In the genomic region with DNA sequence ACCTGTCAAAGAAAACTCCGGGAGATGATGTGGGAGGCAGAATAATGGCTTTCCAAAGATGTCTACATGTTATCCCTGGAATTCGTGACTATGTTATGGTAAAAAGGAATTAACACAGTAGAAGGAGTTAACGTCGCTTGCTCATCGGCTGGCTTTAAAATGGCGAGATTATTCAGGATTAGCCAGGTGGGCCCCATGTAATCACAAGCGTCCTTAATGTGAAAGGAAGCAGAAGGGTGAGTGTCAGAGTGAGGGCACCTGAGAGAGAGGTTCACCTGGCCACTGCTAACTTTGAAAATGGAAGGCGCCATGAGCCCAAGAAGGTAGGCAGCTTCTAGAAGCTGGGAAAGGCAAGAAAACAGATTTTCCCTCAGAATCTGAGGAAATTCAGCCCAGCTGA, we compare ENCODE assay signal across 27 cellular contexts.
"Had no signal": no experiment of that assay in that cellular context is flagged by ENCODE, and none has a peak within 500 bp of the region (broad histone marks: within the 10 kb centered on the region; RNA-seq: fewer than 3 reads in every experiment).

No MANE protein-coding gene starts in this region.

- H3K27ac ChIP-seq: adrenal gland, ascending aorta, breast epithelium, cardiac muscle cell, colonic mucosa had no signal

- H3K9me3 ChIP-seq: adrenal gland, ascending aorta, colonic mucosa had no signal

- H3K4me1 Mint-ChIP-seq: activated B cell treated with CpG ODN at 0.5 μM for 24 hours; activated CD4-positive, alpha-beta T cell treated with anti-CD3 and anti-CD28 coated beads, Interleukin-2, amount 10 ng/mL, durations not matched to agents 24 days and 14 days; activated CD8-positive, alpha-beta memory T cell treated with anti-CD3 and anti-CD28 coated beads, Interleukin-2, amount 10 ng/mL, durations not matched to agents 7 days and 5 days; activated naive CD4-positive, alpha-beta T cell treated with anti-CD3 and anti-CD28 coated beads, Interleukin-2, amount 50 U/mL, for 24 hours; activated naive CD8-positive, alpha-beta T cell treated with anti-CD3 and anti-CD28 coated beads for 36 hours; activated naive CD8-positive, alpha-beta T cell treated with anti-CD3 and anti-CD28 coated beads, Interleukin-2, amount 50 U/mL, for 24 hours; brain had no signal

- H3K36me3 Mint-ChIP-seq: activated CD4-positive, alpha-beta memory T cell treated with anti-CD3 and anti-CD28 coated beads for 36 hours; activated CD8-positive, alpha-beta memory T cell treated with anti-CD3 and anti-CD28 coated beads, Interleukin-2, amount 10 ng/mL, durations not matched to agents 7 days and 5 days; activated naive CD4-positive, alpha-beta T cell treated with anti-CD3 and anti-CD28 coated beads, Interleukin-2, amount 50 U/mL, for 24 hours; activated naive CD8-positive, alpha-beta T cell treated with anti-CD3 and anti-CD28 coated beads for 36 hours; brain had no signal

- H3K27ac Mint-ChIP-seq: activated B cell treated with CpG ODN at 0.5 μM for 24 hours; activated CD4-positive, alpha-beta memory T cell treated with anti-CD3 and anti-CD28 coated beads for 36 hours; activated CD4-positive, alpha-beta T cell treated with anti-CD3 and anti-CD28 coated beads, Interleukin-2, amount 10 ng/mL, durations not matched to agents 24 days and 14 days; activated CD8-positive, alpha-beta memory T cell treated with anti-CD3 and anti-CD28 coated beads, Interleukin-2, amount 10 ng/mL, durations not matched to agents 7 days and 5 days; activated CD8-positive, alpha-beta T cell treated with anti-CD3 and anti-CD28 coated beads, Interleukin-2, amount 10 ng/mL, durations not matched to agents 7 days and 5 days; activated naive CD4-positive, alpha-beta T cell treated with anti-CD3 and anti-CD28 coated beads for 36 hours; activated naive CD4-positive, alpha-beta T cell treated with anti-CD3 and anti-CD28 coated beads, Interleukin-2, amount 50 U/mL, for 24 hours; activated naive CD8-positive, alpha-beta T cell treated with anti-CD3 and anti-CD28 coated beads for 36 hours; activated naive CD8-positive, alpha-beta T cell treated with anti-CD3 and anti-CD28 coated beads, Interleukin-2, amount 50 U/mL, for 24 hours; activated T-helper 1 cell treated with anti-CD3 and anti-CD28 coated beads, Interleukin-12 subunit alpha, Interleukin-12 subunit beta, Interleukin-2, Interleukin-4 antibody, amounts not matched to agents 30 ng/mL and 10 ng/mL and 1 ng/mL, durations not matched to agents 14 hours and 24 hours and 36 hours; activated T-helper 2 cell treated with anti-CD3 and anti-CD28 coated beads, Interferon-gamma antibody, Interleukin-2, Interleukin-4, amounts not matched to agents 10 μg/mL and 5 μg/mL and 100 μg/mL, durations not matched to agents 14 hours and 24 hours and 36 hours; brain had no signal

- H3K4me3 Mint-ChIP-seq: activated B cell treated with CpG ODN at 0.5 μM for 24 hours; activated CD4-positive, alpha-beta memory T cell treated with anti-CD3 and anti-CD28 coated beads for 36 hours; activated CD4-positive, alpha-beta T cell treated with anti-CD3 and anti-CD28 coated beads, Interleukin-2, amount 10 ng/mL, durations not matched to agents 24 days and 14 days; activated CD8-positive, alpha-beta memory T cell treated with anti-CD3 and anti-CD28 coated beads, Interleukin-2, amount 10 ng/mL, durations not matched to agents 7 days and 5 days; activated CD8-positive, alpha-beta T cell treated with anti-CD3 and anti-CD28 coated beads, Interleukin-2, amount 10 ng/mL, durations not matched to agents 7 days and 5 days; activated naive CD4-positive, alpha-beta T cell treated with anti-CD3 and anti-CD28 coated beads for 36 hours; activated naive CD4-positive, alpha-beta T cell treated with anti-CD3 and anti-CD28 coated beads, Interleukin-2, amount 50 U/mL, for 24 hours; activated naive CD8-positive, alpha-beta T cell treated with anti-CD3 and anti-CD28 coated beads for 36 hours; activated naive CD8-positive, alpha-beta T cell treated with anti-CD3 and anti-CD28 coated beads, Interleukin-2, amount 50 U/mL, for 24 hours; activated T-helper 1 cell treated with anti-CD3 and anti-CD28 coated beads, Interleukin-12 subunit alpha, Interleukin-12 subunit beta, Interleukin-2, Interleukin-4 antibody, amounts not matched to agents 30 ng/mL and 10 ng/mL and 1 ng/mL, durations not matched to agents 14 hours and 24 hours and 36 hours; brain had no signal

- H3K9me3 Mint-ChIP-seq: activated CD4-positive, alpha-beta T cell treated with anti-CD3 and anti-CD28 coated beads, Interleukin-2, amount 10 ng/mL, durations not matched to agents 24 days and 14 days; activated naive CD4-positive, alpha-beta T cell treated with anti-CD3 and anti-CD28 coated beads, Interleukin-2, amount 50 U/mL, for 24 hours; activated T-helper 1 cell treated with anti-CD3 and anti-CD28 coated beads, Interleukin-12 subunit alpha, Interleukin-12 subunit beta, Interleukin-2, Interleukin-4 antibody, amounts not matched to agents 30 ng/mL and 10 ng/mL and 1 ng/mL, durations not matched to agents 14 hours and 24 hours and 36 hours; activated T-helper 2 cell treated with anti-CD3 and anti-CD28 coated beads, Interferon-gamma antibody, Interleukin-2, Interleukin-4, amounts not matched to agents 10 μg/mL and 5 μg/mL and 100 μg/mL, durations not matched to agents 14 hours and 24 hours and 36 hours had no signal

- H3K27me3 Mint-ChIP-seq: activated B cell treated with CpG ODN at 0.5 μM for 24 hours; activated CD4-positive, alpha-beta memory T cell treated with anti-CD3 and anti-CD28 coated beads for 36 hours; activated CD4-positive, alpha-beta T cell treated with anti-CD3 and anti-CD28 coated beads, Interleukin-2, amount 10 ng/mL, durations not matched to agents 24 days and 14 days; activated CD8-positive, alpha-beta memory T cell treated with anti-CD3 and anti-CD28 coated beads, Interleukin-2, amount 10 ng/mL, durations not matched to agents 7 days and 5 days; activated naive CD4-positive, alpha-beta T cell treated with anti-CD3 and anti-CD28 coated beads, Interleukin-2, amount 50 U/mL, for 24 hours; activated naive CD8-positive, alpha-beta T cell treated with anti-CD3 and anti-CD28 coated beads for 36 hours; activated naive CD8-positive, alpha-beta T cell treated with anti-CD3 and anti-CD28 coated beads, Interleukin-2, amount 50 U/mL, for 24 hours; brain had no signal

- H3K27me3 ChIP-seq: adrenal gland, ascending aorta, breast epithelium, colonic mucosa had no signal

- H3K4me1 ChIP-seq: adrenal gland, ascending aorta, breast epithelium, colonic mucosa had no signal

- H3K36me3 ChIP-seq: adrenal gland, ascending aorta, breast epithelium, cardiac muscle cell, colonic mucosa had no signal

- H3K4me3 ChIP-seq: adrenal gland, ascending aorta, breast epithelium, cardiac muscle cell, colonic mucosa had no signal

- DNase-seq: activated B cell treated with CpG ODN at 0.5 μM for 24 hours; activated CD4-positive, alpha-beta memory T cell treated with anti-CD3 and anti-CD28 coated beads for 36 hours; activated CD4-positive, alpha-beta T cell treated with anti-CD3 and anti-CD28 coated beads, Interleukin-2, amount 10 ng/mL, durations not matched to agents 24 days and 14 days; activated CD8-positive, alpha-beta memory T cell treated with anti-CD3 and anti-CD28 coated beads, Interleukin-2, amount 10 ng/mL, durations not matched to agents 7 days and 5 days; activated CD8-positive, alpha-beta memory T cell treated with anti-CD3 and anti-CD28 coated beads, Interleukin-2, amount 50 U/mL, for 4 hours; activated CD8-positive, alpha-beta T cell treated with anti-CD3 and anti-CD28 coated beads, Interleukin-2, amount 10 ng/mL, durations not matched to agents 7 days and 5 days; activated effector memory CD4-positive, alpha-beta T cell treated with anti-CD3 and anti-CD28 coated beads, Interleukin-2, amount 50 U/mL, for 16 hours; activated naive CD4-positive, alpha-beta T cell treated with anti-CD3 and anti-CD28 coated beads for 36 hours; activated naive CD8-positive, alpha-beta T cell treated with anti-CD3 and anti-CD28 coated beads for 36 hours; activated naive CD8-positive, alpha-beta T cell treated with anti-CD3 and anti-CD28 coated beads, Interleukin-2, amount 50 U/mL, for 24 hours; activated T-cell treated with anti-CD3 and anti-CD28 coated beads, Interleukin-2, amount 50 U/mL, for 1 hour; activated T-cell treated with anti-CD3 and anti-CD28 coated beads, Interleukin-2, amount 50 U/mL, for 48 hours; adrenal gland; central memory CD4-positive, alpha-beta T cell; cerebellar nuclear complex; colonic mucosa; effector CD8-positive, alpha-beta T cell; foreskin fibroblast; head of caudate nucleus; T-helper 2 cell had no signal
